Comparison of ENCODE assay signal across 8 cellular contexts in genomic region chr10:75019360-75019759, GRCh38.
DNase-seq lines count a peak whose midpoint lies in the region; ATAC-seq and TF ChIP-seq lines count a peak whose summit lies in the region.

No MANE protein-coding gene starts in this region.

- intact Hi-C loops in psoas muscle (cut with DNase I) = loop anchor here in 1 of 2 donors (1.0 kb wide), 1 partner anchor 26 kb away; no protein-coding TSS in a partner anchor

- ATAC-seq in psoas muscle = no peak
- no peak for ATAC-seq in GM19023 (IDR thresholded peaks at IDR 0.05; ENCODE audit: unreplicated experiment)

- no peak for DNase-seq in AG04450 (ENCODE audit: low read depth, low spot score)
- DNase-seq in GM10266 (ENCODE audit: extremely low spot score) = no peak
- DNase-seq in NCI-H526 treated with DMSO at 0.1 percent for 48 hours (lab: John Stamatoyannopoulos, UW) = peak; percentile 17
- DNase-seq in dermis blood vessel endothelial cell = peak; percentile 59
- no peak for DNase-seq in psoas muscle
- DNase-seq in DMS114 treated with DMSO at 0.1 percent for 48 hours (lab: John Stamatoyannopoulos, UW; ENCODE audit: unreplicated experiment) = no peak
- no peak for DNase-seq in SKM-1 (lab: John Stamatoyannopoulos, UW; ENCODE audit: unreplicated experiment)

- POLR2A ChIA-PET in AG04450 (lab: Yijun Ruan, JAX) = no interaction called here

- no peak overlapping the region for H3K27ac ChIP-seq in AG04450 (ENCODE audit: low read depth, low read length)
- H3K27ac ChIP-seq in psoas muscle = no peak overlapping the region

- H3K27me3 ChIP-seq in AG04450 (ENCODE audit: control insufficient read depth, insufficient read depth, low read length) (no peaks in the 10 kb centered on the region), psoas muscle (ENCODE audit: insufficient read depth in 3 of 3, low read length in 2 of 3) (no peaks in the 10 kb centered on the region)

- H3K36me3 ChIP-seq in psoas muscle (ENCODE audit: insufficient read depth in 1 of 2, low read depth in 1 of 2) = peaks cover 0 to 53% of the 10 kb centered on the region in 2 donors

- CTCF ChIA-PET in AG04450 (lab: Charles Lee) = interaction anchor here (0.6 to 2.1 kb wide), 14 partner anchors 10 to 866 kb away, joined by 3 to 12 read pairs (median 4); partner anchors contain the start of gene KAT6B

- TF ChIP-seq CTCF in AG04450 (IDR thresholded peaks at IDR 0.05; ENCODE audit: low read depth, low read length) (peak; percentile 29; the same call in 1 of the 2 replicates), GM10266 (IDR thresholded peaks at IDR 0.05; ENCODE audit: control insufficient read depth, insufficient read depth, low read depth, missing control alignments) (peak; percentile 50), psoas muscle (IDR thresholded peaks at IDR 0.05) (peak; percentile 21)

- H3K9me3 ChIP-seq in AG04450 (ENCODE audit: control insufficient read depth, insufficient read depth, low read length) (no peaks in the 10 kb centered on the region), psoas muscle (no peaks in the 10 kb centered on the region)

- H3K4me1 ChIP-seq in psoas muscle = peaks cover 19% of the 10 kb centered on the region

- H3K4me3 ChIP-seq in AG04450 (ENCODE audit: low read depth, low read length) (no peak overlapping the region), psoas muscle (no peak overlapping the region)

- WGBS in psoas muscle, 3 donors = 72 to 77% (median 75%) methylated on average over 2 of the region's 2 CpGs

Comparison
In these comparisons a context has a peak if more than half of its experiments do, and no peak if none do; other contexts are left out.
1. DNase-seq: peak in NCI-H526 treated with DMSO at 0.1 percent for 48 hours (single experiment) and dermis blood vessel endothelial cell (single experiment); none in AG04450 (single experiment), GM10266 (single experiment), psoas muscle (0 of 2), DMS114 treated with DMSO at 0.1 percent for 48 hours (single experiment) and SKM-1 (single experiment).
2. Peak in every context shown above with its lines, with median percentiles within 50 percentile points of each other: CTCF ChIP-seq.